In the genomic region with DNA sequence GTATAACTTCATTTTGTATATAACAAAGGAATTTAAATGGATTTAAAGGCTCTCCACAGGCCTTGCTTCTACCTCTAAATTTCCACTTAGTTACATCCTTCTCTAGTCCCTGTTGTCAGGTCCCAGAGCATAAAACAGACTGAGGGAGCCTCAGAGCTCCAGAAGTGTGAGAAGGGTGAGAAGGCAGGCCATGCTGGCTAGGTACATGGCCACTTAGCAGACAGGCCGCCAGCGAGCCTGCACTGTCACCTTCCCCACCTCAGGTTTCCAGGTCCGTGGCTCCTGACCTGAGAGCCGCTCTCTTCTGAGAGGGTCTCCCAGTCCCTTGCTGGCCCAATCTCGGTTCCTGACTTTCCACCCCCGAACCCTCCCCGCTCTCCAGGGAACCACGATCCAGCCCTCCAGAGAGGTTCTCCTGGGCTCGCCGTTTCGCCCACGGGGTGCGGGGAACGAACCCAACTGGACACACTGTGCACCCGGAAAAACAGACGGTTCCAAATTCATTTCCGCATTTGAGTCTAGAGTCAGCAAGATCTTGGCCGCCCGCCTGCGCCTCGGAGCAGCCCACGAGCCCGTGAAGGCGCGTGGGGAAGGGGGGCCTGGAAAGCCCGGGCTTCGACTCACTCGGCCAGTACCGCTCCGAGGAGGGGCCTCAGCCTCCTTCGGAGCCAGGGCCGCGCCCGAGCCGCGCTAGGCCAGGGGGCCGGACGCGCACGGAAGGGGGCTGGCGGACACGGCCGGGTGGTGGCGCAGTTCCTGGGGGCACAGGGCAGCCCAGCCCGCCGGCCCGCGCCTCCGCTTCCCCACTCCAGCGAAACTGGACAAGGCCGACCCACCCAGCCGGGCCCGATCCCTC, we compare ENCODE assay signal across 1 cellular context.
A peak's percentile ranks its signal among the peaks of the same experiment; 100 is the strongest.
TF ChIP-seq lines count a peak whose summit lies in the region.

No MANE protein-coding gene starts in this region.

TF ChIP-seq in HepG2, 621 proteins besides CTCF, POLR2A, EP300 and RAD21 (continued from another document):
- TF ChIP-seq, protein P1, sequence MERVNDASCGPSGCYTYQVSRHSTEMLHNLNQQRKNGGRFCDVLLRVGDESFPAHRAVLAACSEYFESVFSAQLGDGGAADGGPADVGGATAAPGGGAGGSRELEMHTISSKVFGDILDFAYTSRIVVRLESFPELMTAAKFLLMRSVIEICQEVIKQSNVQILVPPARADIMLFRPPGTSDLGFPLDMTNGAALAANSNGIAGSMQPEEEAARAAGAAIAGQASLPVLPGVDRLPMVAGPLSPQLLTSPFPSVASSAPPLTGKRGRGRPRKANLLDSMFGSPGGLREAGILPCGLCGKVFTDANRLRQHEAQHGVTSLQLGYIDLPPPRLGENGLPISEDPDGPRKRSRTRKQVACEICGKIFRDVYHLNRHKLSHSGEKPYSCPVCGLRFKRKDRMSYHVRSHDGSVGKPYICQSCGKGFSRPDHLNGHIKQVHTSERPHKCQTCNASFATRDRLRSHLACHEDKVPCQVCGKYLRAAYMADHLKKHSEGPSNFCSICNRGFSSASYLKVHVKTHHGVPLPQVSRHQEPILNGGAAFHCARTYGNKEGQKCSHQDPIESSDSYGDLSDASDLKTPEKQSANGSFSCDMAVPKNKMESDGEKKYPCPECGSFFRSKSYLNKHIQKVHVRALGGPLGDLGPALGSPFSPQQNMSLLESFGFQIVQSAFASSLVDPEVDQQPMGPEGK (CRISPR knock-in tag; IDR thresholded peaks at IDR 0.05): 0 out of 2 replicates have a peak, but pooled peaks have one; percentile 34
- TF ChIP-seq ZFY (CRISPR knock-in tag; IDR thresholded peaks at IDR 0.05) (peak; percentile 37; the same call in 1 of the 2 replicates), MATR3 (CRISPR knock-in tag; IDR thresholded peaks at IDR 0.05) (no peak), ZFX (CRISPR knock-in tag; IDR thresholded peaks at IDR 0.05; ENCODE audit: low read depth) (peak; percentile 19; the same call in 1 of the 2 replicates), HNRNPLL (IDR thresholded peaks at IDR 0.05; ENCODE audit: low read depth, low read length, poor library complexity, severe bottlenecking) (peak; percentile 5)
- TF ChIP-seq, protein P2, sequence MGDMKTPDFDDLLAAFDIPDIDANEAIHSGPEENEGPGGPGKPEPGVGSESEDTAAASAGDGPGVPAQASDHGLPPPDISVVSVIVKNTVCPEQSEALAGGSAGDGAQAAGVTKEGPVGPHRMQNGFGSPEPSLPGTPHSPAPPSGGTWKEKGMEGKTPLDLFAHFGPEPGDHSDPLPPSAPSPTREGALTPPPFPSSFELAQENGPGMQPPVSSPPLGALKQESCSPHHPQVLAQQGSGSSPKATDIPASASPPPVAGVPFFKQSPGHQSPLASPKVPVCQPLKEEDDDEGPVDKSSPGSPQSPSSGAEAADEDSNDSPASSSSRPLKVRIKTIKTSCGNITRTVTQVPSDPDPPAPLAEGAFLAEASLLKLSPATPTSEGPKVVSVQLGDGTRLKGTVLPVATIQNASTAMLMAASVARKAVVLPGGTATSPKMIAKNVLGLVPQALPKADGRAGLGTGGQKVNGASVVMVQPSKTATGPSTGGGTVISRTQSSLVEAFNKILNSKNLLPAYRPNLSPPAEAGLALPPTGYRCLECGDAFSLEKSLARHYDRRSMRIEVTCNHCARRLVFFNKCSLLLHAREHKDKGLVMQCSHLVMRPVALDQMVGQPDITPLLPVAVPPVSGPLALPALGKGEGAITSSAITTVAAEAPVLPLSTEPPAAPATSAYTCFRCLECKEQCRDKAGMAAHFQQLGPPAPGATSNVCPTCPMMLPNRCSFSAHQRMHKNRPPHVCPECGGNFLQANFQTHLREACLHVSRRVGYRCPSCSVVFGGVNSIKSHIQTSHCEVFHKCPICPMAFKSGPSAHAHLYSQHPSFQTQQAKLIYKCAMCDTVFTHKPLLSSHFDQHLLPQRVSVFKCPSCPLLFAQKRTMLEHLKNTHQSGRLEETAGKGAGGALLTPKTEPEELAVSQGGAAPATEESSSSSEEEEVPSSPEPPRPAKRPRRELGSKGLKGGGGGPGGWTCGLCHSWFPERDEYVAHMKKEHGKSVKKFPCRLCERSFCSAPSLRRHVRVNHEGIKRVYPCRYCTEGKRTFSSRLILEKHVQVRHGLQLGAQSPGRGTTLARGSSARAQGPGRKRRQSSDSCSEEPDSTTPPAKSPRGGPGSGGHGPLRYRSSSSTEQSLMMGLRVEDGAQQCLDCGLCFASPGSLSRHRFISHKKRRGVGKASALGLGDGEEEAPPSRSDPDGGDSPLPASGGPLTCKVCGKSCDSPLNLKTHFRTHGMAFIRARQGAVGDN (CRISPR knock-in tag; IDR thresholded peaks at IDR 0.05): peak; percentile 25; the same call in 1 of the 2 replicates
